1 cellular context compared by ENCODE assay signal in the genomic region with DNA sequence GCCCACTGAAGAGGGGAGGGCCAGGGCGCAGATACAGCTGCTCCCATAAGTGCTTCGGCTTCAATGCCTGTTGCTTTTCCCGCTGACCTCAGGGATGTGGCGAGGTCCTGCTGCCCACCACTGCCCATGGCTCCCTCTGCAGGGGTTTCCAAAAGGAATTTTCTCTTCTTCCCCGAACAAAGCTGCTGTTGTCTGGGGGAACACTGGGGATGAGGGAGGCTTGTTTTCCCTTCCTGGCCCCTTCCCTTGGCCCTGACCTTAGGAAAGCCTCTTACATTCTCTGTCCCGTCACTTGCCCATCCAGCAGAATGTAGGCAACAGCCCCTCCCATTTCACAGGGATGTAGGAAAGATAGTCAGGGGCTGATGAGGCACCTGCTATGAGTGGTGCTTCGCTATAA.
TF ChIP-seq lines count a peak whose summit lies in the region.

No MANE protein-coding gene starts in this region.

TF ChIP-seq in H1, 55 proteins besides CTCF, POLR2A, EP300 and RAD21:
- TF ChIP-seq SUZ12 (IDR thresholded peaks at IDR 0.05; ENCODE audit: low read length), result no peak
- no peak for TF ChIP-seq CEBPB (IDR thresholded peaks at IDR 0.05; ENCODE audit: low read depth, low read length)
- TF ChIP-seq TEAD4 (IDR thresholded peaks at IDR 0.05; ENCODE audit: low read depth, low read length), result no peak
- no peak for TF ChIP-seq ASH2L (IDR thresholded peaks at IDR 0.05; ENCODE audit: low read length)
- no peak for TF ChIP-seq FOSL1 (IDR thresholded peaks at IDR 0.05; ENCODE audit: insufficient read depth, low read depth, low read length)
- no peak for TF ChIP-seq CHD1 (IDR thresholded peaks at IDR 0.05; ENCODE audit: low read depth, low read length)
- no peak for TF ChIP-seq PHF8 (conservative IDR thresholded peaks at IDR 0.05; ENCODE audit: low read depth, low read length)
- TF ChIP-seq, protein P1, sequence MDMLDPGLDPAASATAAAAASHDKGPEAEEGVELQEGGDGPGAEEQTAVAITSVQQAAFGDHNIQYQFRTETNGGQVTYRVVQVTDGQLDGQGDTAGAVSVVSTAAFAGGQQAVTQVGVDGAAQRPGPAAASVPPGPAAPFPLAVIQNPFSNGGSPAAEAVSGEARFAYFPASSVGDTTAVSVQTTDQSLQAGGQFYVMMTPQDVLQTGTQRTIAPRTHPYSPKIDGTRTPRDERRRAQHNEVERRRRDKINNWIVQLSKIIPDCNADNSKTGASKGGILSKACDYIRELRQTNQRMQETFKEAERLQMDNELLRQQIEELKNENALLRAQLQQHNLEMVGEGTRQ (IDR thresholded peaks at IDR 0.05; ENCODE audit: low read length), result no peak
- TF ChIP-seq ZNF274 (IDR thresholded peaks at IDR 0.05; ENCODE audit: borderline replicate concordance, extremely low read depth, low read length), result no peak
